Comparison of ENCODE assay signal across 1 cellular context in genomic region chr17:65009848-65010247, GRCh38.
A peak's percentile ranks its signal among the peaks of the same experiment; 100 is the strongest.
TF ChIP-seq lines count a peak whose summit lies in the region.

No MANE protein-coding gene starts in this region.

TF ChIP-seq in K562, 482 proteins besides CTCF, POLR2A, EP300 and RAD21 (continued from another document):
- TF ChIP-seq ATF3 (IDR thresholded peaks at IDR 0.05): peak; percentile 52; the same call in 1 of the 2 replicates
- TF ChIP-seq ATF3 (CRISPR knock-in tag; conservative IDR thresholded peaks at IDR 0.05): no peak
- TF ChIP-seq MYC (IDR thresholded peaks at IDR 0.05; ENCODE audit: low read depth, low read length): no peak
- no peak for TF ChIP-seq MYC (CRISPR knock-in tag; IDR thresholded peaks at IDR 0.05; ENCODE audit: borderline replicate concordance, low read depth)
- no peak for TF ChIP-seq NFXL1 (CRISPR knock-in tag; IDR thresholded peaks at IDR 0.05)
- TF ChIP-seq FOXO4 (CRISPR knock-in tag; IDR thresholded peaks at IDR 0.05): no peak
- 0 out of 2 replicates have a peak, but pooled peaks have one; percentile 19 for TF ChIP-seq C11orf30 (IDR thresholded peaks at IDR 0.05; ENCODE audit: low read depth)
- TF ChIP-seq MAFG (tag; conservative IDR thresholded peaks at IDR 0.05): peak; percentile 76
- TF ChIP-seq DPF2 (IDR thresholded peaks at IDR 0.05): peak; percentile 17; the same call in 1 of the 2 replicates
- peak; percentile 26; the same call in 1 of the 2 replicates for TF ChIP-seq NFE2 (IDR thresholded peaks at IDR 0.05; ENCODE audit: low read depth)
- TF ChIP-seq E2F3 (CRISPR knock-in tag; IDR thresholded peaks at IDR 0.05): no peak
